10 cellular contexts compared by ENCODE assay signal in the genomic region with DNA sequence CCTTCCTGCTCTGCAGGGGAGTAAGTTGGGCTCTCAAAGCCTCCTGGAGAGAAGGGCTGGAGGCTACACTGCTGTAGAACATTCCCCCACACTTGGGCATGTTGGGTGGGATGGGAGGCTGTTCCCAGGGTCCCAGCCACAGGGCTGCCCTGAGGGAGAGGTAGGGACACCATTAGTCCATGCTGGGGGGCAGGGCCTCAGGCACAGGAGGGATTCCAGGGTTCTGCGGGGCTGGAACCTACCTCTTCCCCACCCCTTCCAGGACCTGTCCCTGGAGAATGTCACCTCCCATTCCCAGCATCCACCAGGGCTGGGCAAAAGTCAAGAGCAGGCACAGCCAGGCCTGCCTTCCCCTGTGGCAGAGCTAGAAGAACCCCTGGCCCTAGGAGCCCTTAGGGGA. TPM values are rescaled to one million over a fixed set of nuclear protein-coding genes. Genes with fewer than 3 reads are reported as not detected.
"Had no signal": no experiment of that assay in that cellular context is flagged by ENCODE, and none has a peak within 500 bp of the region (broad histone marks: within the 10 kb centered on the region; RNA-seq: fewer than 3 reads in every experiment).

No MANE protein-coding gene starts in this region.

- H2AFZ ChIP-seq: GM23338 had no signal

- H3K4me2 ChIP-seq: GM23338 had no signal

- DNase-seq: H9, HCEC 1CT, HFFc6, IMR-90 had no signal

- H3K27ac ChIP-seq: HL-60 had no signal

- FAIRE-seq: H1, H54, K562 had no signal

- H3K4me3 ChIP-seq: GM23338, K562 had no signal

- ATAC-seq: GM23338, K562 had no signal

RNA-seq across cellular contexts. Expression of gene ADRA2B, which starts 6.9 kb away (rescaled TPM):
- total RNA-seq: HFFc6, HT1080, IMR-90, K562 had no signal
- polyA plus RNA-seq: IMR-90, K562 had no signal

RNA-seq across cellular contexts. Expression of gene ASTL, which starts 15.0 kb away (rescaled TPM):
- total RNA-seq: GM23338, HT1080, IMR-90, K562 had no signal
- polyA plus RNA-seq: IMR-90, K562 had no signal
